ENCODE assay signal across 1 cellular context in the genomic region with DNA sequence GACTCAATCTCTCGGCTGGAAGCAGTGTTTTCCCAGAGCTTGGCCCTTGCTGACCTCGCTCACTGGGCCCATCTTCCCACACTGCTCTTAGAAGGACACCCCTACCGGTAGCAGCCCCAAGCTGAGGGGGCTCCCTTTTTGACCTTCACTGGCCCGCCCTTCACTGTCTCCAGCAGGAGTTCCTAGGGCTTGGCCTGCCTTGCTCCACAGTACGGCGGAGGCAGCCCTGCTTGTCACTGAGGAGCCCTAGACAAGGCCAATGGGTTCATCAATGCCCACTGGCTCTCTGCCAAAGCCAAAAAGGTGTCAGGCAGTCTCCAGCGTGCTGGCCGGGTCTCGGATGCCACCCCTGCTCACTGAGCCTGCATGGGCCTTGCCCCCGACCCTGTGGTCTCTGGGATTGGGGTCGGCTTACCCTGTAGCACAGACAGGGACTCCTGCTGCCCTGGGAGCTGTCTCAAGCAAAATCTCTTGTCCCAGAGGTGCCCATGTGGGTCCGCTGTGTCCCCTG.
TF ChIP-seq lines count a peak whose summit lies in the region.

No MANE protein-coding gene starts in this region.

TF ChIP-seq in A549, 52 proteins besides CTCF, POLR2A, EP300 and RAD21:
- TF ChIP-seq MAFK (IDR thresholded peaks at IDR 0.05; ENCODE audit: partially characterized antibody) (no peak), RFX5 (IDR thresholded peaks at IDR 0.05) (no peak), POLR2AphosphoS2 (conservative IDR thresholded peaks at IDR 0.05; ENCODE audit: low read length) (peak; percentile 46; the same call in 1 of the 2 replicates), RNF2 (IDR thresholded peaks at IDR 0.05; ENCODE audit: borderline replicate concordance, low read depth) (no peak), PBX3 (IDR thresholded peaks at IDR 0.05) (peak; percentile 28; the same call in 1 of the 2 replicates), KDM5A (IDR thresholded peaks at IDR 0.05) (no peak), ZFP36 (IDR thresholded peaks at IDR 0.05; ENCODE audit: borderline replicate concordance, partially characterized antibody) (no peak), ESRRA (IDR thresholded peaks at IDR 0.05; ENCODE audit: borderline replicate concordance, low read length) (no peak)
